ENCODE assay signal across 9 cellular contexts in the genomic region with DNA sequence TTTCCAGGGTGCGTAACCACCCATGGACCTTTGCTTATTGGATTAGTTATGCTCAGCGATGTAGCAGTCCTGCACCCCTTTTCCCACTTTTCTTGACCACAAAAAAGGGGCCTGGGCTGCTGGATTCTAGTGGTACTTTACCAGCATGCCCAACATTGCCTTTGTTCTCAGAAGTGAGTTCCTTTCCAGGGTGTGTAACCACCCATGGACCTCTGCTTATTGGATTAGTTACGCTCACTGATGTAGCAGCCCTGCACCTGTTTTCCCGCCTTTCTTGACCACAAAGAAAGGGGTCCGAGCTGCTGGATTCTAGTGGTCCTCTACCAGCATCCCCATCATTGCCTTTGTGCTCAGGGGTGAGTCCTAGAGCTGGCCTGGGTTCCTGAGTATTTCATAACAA.
"Had no signal": no experiment of that assay in that cellular context is flagged by ENCODE, and none has a peak within 500 bp of the region (broad histone marks: within the 10 kb centered on the region; RNA-seq: fewer than 3 reads in every experiment).

No MANE protein-coding gene starts in this region.

- H3K4me3 Mint-ChIP-seq: GM23338, H9, HFFc6 had no signal

- DNase-seq: GM23248, GOT3, H9, HCEC 1CT, HFFc6 had no signal

- H2AFZ ChIP-seq: GM23248, GM23338 had no signal

- H3K4me2 ChIP-seq: GM23338 had no signal

- H3K9me3 Mint-ChIP-seq: HFFc6 had no signal

- H3K9ac ChIP-seq: GM23248 had no signal

- H3K4me1 ChIP-seq: HAP-1 had no signal

- H3K4me3 ChIP-seq: GM23248, GM23338, HAP-1 had no signal

- H3K36me3 ChIP-seq: HAP-1 had no signal

- H3K9me3 ChIP-seq: HAP-1 had no signal

- H3K27ac Mint-ChIP-seq: GM23338, H9, HFFc6 had no signal

- H3K27ac ChIP-seq: GM23248 had no signal

- FAIRE-seq: H1, H54 had no signal
